7 cellular contexts compared by ENCODE assay signal in genomic region chr14:71147335-71147734, GRCh38.
DNase-seq lines count a peak whose midpoint lies in the region; ATAC-seq, FAIRE-seq and TF ChIP-seq lines count a peak whose summit lies in the region.
"Not testable (repeated sequence)": the region's sequence is repeated elsewhere in the genome, so short reads cannot be mapped to it uniquely, and the experiment has no call there.

No MANE protein-coding gene starts in this region.

- FAIRE-seq in HepG2 (lab: Jason Lieb, UNC), result not testable (repeated sequence)

- TF ChIP-seq RAD21 in HCT116 (IDR thresholded peaks at IDR 0.05; ENCODE audit: low read depth), result peak; percentile 38; the same call in 1 of the 2 replicates
- TF ChIP-seq RAD21 in HepG2 (CRISPR knock-in tag; IDR thresholded peaks at IDR 0.05), result not testable (repeated sequence)

- not testable (repeated sequence) for H2AFZ ChIP-seq in HCT116 (ENCODE audit: low read depth, low read length, poor library complexity, severe bottlenecking); HepG2 (ENCODE audit: low read length)

- not testable (repeated sequence) for H3K9me2 ChIP-seq in HCT116 (ENCODE audit: insufficient read depth)

- not testable (repeated sequence) for H3K4me2 ChIP-seq in HCT116 (ENCODE audit: low read length); HepG2 (ENCODE audit: low read depth, low read length)

- H3K27ac ChIP-seq in HCT116 (ENCODE audit: low read depth, low read length); Panc1 (ENCODE audit: low read length); HepG2 (ENCODE audit: extremely low read length, insufficient read depth, low read length); testis: not testable (repeated sequence)

- H3K4me3 Mint-ChIP-seq in WTC11; dendritic cell treated with granulocyte-macrophage colony-stimulating factor and Interleukin-4, amounts not matched to agents 40 ng/mL and 50 ng/mL, for 4 days: not testable (repeated sequence)

- TF ChIP-seq POLR2A in HCT116 (IDR thresholded peaks at IDR 0.05; ENCODE audit: borderline replicate concordance, extremely low read depth, insufficient read depth, insufficient read length); HepG2 (IDR thresholded peaks at IDR 0.05; ENCODE audit: insufficient read depth in 1 of 2, low read depth in 2 of 2, low read length in 2 of 2); testis (IDR thresholded peaks at IDR 0.05): not testable (repeated sequence)

- TF ChIP-seq CTCF in GM13977 (IDR thresholded peaks at IDR 0.05; ENCODE audit: extremely low read depth, insufficient read depth, missing control alignments) (peak; percentile 4), HCT116 (IDR thresholded peaks at IDR 0.05 in 2 of 3, conservative IDR thresholded peaks at IDR 0.05 in 1 of 3; ENCODE audit: borderline replicate concordance in 1 of 3, insufficient read depth in 1 of 3, low read depth in 2 of 3, low read length in 2 of 3) (0 out of 6 replicates have a peak, but pooled peaks of 1 of the 3 experiments have one; percentile 8), Panc1 (IDR thresholded peaks at IDR 0.05) (peak; percentile 20; the same call in 1 of the 2 replicates), testis (IDR thresholded peaks at IDR 0.05) (peak in 1 of 3 experiments; percentile 15)
- TF ChIP-seq CTCF in WTC11 (IDR thresholded peaks at IDR 0.05); HepG2 (CRISPR knock-in tag; IDR thresholded peaks at IDR 0.05): not testable (repeated sequence)

- not testable (repeated sequence) for H3K4me3 ChIP-seq in HCT116 (replicated peaks in 1 of 2; ENCODE audit: low read depth in 1 of 2, low read length in 2 of 2); Panc1 (ENCODE audit: low read depth in 2 of 2, low read length in 2 of 2); HepG2 (replicated peaks in 1 of 3; ENCODE audit: insufficient read depth in 1 of 3, low read depth in 2 of 3, low read length in 3 of 3); testis

- RAD21 ChIA-PET in HCT116 (lab: Charles Lee; ENCODE audit: low non-redundant PET in 1 of 2, low total read pairs in 2 of 2, uncharacterized antibody in 2 of 2, unreplicated experiment in 2 of 2), result not testable (repeated sequence)

- CTCF ChIA-PET in HCT116 (lab: Charles Lee); WTC11 (lab: Charles Lee); HepG2 (lab: Yijun Ruan, JAX; ENCODE audit: low intra/inter-chr PET ratio, low total read pairs): not testable (repeated sequence)
- CTCF ChIA-PET in Panc1 (lab: Charles Lee), result interaction anchor here (0.5 kb wide), 1 partner anchor 300 kb away, joined by 4 read pairs; no protein-coding TSS in a partner anchor

- not testable (repeated sequence) for H3K4me1 Mint-ChIP-seq in WTC11
- H3K4me1 Mint-ChIP-seq in dendritic cell treated with granulocyte-macrophage colony-stimulating factor and Interleukin-4, amounts not matched to agents 40 ng/mL and 50 ng/mL, for 4 days (ENCODE audit: low read depth), result peaks cover 36% of the 10 kb centered on the region

- intact Hi-C loops in HCT116 (cut with micrococcal nuclease); dendritic cell treated with granulocyte-macrophage colony-stimulating factor and Interleukin-4, amounts not matched to agents 40 ng/mL and 50 ng/mL, for 4 days (cut with micrococcal nuclease); HepG2 (cut with micrococcal nuclease; ENCODE audit: unreplicated experiment); testis (cut with DNase I; ENCODE audit: low total_unique reads): not testable (repeated sequence)
- intact Hi-C loops in Panc1 (cut with micrococcal nuclease; ENCODE audit: unreplicated experiment), result loop anchor here (10.0 kb wide), 1 partner anchor 167 kb away; no protein-coding TSS in a partner anchor

- peaks cover 42% of the 10 kb centered on the region for H3K36me3 Mint-ChIP-seq in WTC11
- not testable (repeated sequence) for H3K36me3 Mint-ChIP-seq in dendritic cell treated with granulocyte-macrophage colony-stimulating factor and Interleukin-4, amounts not matched to agents 40 ng/mL and 50 ng/mL, for 4 days (ENCODE audit: low read depth)

- not testable (repeated sequence) for ATAC-seq in HCT116, Panc1, WTC11, HepG2

- H3K27me3 ChIP-seq in HCT116 (ENCODE audit: insufficient read depth, low read length); Panc1 (ENCODE audit: control insufficient read depth, insufficient read depth, low read length); HepG2 (ENCODE audit: control insufficient read depth in 1 of 2, insufficient read depth in 2 of 2, low read length in 2 of 2); testis: not testable (repeated sequence)

- not testable (repeated sequence) for H4K20me1 ChIP-seq in HCT116 (ENCODE audit: insufficient read depth); HepG2 (ENCODE audit: insufficient read depth, low read length)

- H3K27me3 Mint-ChIP-seq in WTC11 (ENCODE audit: low read depth), result peaks cover 15% of the 10 kb centered on the region
- H3K27me3 Mint-ChIP-seq in dendritic cell treated with granulocyte-macrophage colony-stimulating factor and Interleukin-4, amounts not matched to agents 40 ng/mL and 50 ng/mL, for 4 days, result not testable (repeated sequence)

- H3K36me3 ChIP-seq in HCT116 (ENCODE audit: control insufficient read depth in 1 of 2, insufficient read depth in 2 of 2, low read length in 2 of 2); Panc1 (ENCODE audit: control insufficient read depth, insufficient read depth, low read length); HepG2 (replicated peaks in 1 of 2; ENCODE audit: control insufficient read depth in 1 of 2, insufficient read depth in 2 of 2, low read length in 2 of 2); testis (ENCODE audit: low read depth, missing control alignments): not testable (repeated sequence)

- WGBS in HepG2 (ENCODE audit: low lambda C conversion rate), result 65% methylated on average over 5 of the region's 7 CpGs
- 63 to 80% methylated on average over 7 of the region's 7 CpGs for WGBS in testis, 2 donors

- H3K79me2 ChIP-seq in HCT116 (ENCODE audit: insufficient read depth, low read length); HepG2 (ENCODE audit: insufficient read depth, low read length): not testable (repeated sequence)

- peaks cover 58% of the 10 kb centered on the region for H3K9me3 Mint-ChIP-seq in WTC11
- H3K9me3 Mint-ChIP-seq in dendritic cell treated with granulocyte-macrophage colony-stimulating factor and Interleukin-4, amounts not matched to agents 40 ng/mL and 50 ng/mL, for 4 days, result peaks cover 32% of the 10 kb centered on the region

- not testable (repeated sequence) for H3K9ac ChIP-seq in HCT116 (ENCODE audit: low read length); HepG2 (ENCODE audit: insufficient read depth, low read depth, low read length)

- in situ Hi-C loops in GM13977 (cut with MboI; ENCODE audit: low pct_unique_long_range_greater_than_20kb, low sequenced_read_pairs, unreplicated experiment); Panc1 (cut with HindIII; ENCODE audit: low pct_unique_long_range_greater_than_20kb, low sequenced_read_pairs); HepG2 (cut with HindIII; ENCODE audit: extremely low pct_ligation_motif_present, low pct_unique_long_range_greater_than_20kb): not testable (repeated sequence)

- H3K27ac Mint-ChIP-seq in WTC11, result not testable (repeated sequence)
- H3K27ac Mint-ChIP-seq in dendritic cell treated with granulocyte-macrophage colony-stimulating factor and Interleukin-4, amounts not matched to agents 40 ng/mL and 50 ng/mL, for 4 days, result peak overlapping the region; percentile 62

- not testable (repeated sequence) for BruUV-seq in HCT116 (replicated peaks; lab: Mats Ljungman, UMichigan); Panc1 (replicated peaks; lab: Mats Ljungman, UMichigan); HepG2 (replicated peaks; lab: Mats Ljungman, UMichigan)

- not testable (repeated sequence) for DNase-seq in GM13977 (ENCODE audit: low spot score); HCT116 (ENCODE audit: low read depth, low spot score); Panc1 (ENCODE audit: low read depth, low spot score); HepG2 (ENCODE audit: low spot score)
- DNase-seq in WTC11 (ENCODE audit: low spot score) (peak; percentile 25), testis (peak; percentile 70)

- not testable (repeated sequence) for H3K4me1 ChIP-seq in HCT116 (ENCODE audit: control insufficient read depth in 1 of 2, insufficient read depth in 2 of 2, low read length in 2 of 2); Panc1 (ENCODE audit: control insufficient read depth, insufficient read depth, low read length); testis
- H3K4me1 ChIP-seq in HepG2 (ENCODE audit: insufficient read depth, low read length), result peaks cover 32% of the 10 kb centered on the region

- POLR2A ChIA-PET in HCT116 (lab: Charles Lee); Panc1 (lab: Charles Lee); WTC11 (lab: Charles Lee); HepG2 (lab: Yijun Ruan, JAX): not testable (repeated sequence)

- H3K9me3 ChIP-seq in HCT116 (ENCODE audit: control insufficient read depth in 1 of 2, insufficient read depth in 1 of 2, low read depth in 1 of 2, low read length in 2 of 2); Panc1 (ENCODE audit: control insufficient read depth, insufficient read depth, low read depth, low read length); testis: not testable (repeated sequence)
- peaks cover 34% of the 10 kb centered on the region for H3K9me3 ChIP-seq in HepG2 (ENCODE audit: low read length)

- TF ChIP-seq EP300 in HepG2 (IDR thresholded peaks at IDR 0.05; ENCODE audit: low read depth in 2 of 2, low read length in 2 of 2); HepG2 (CRISPR knock-in tag; IDR thresholded peaks at IDR 0.05; ENCODE audit: borderline replicate concordance): not testable (repeated sequence)

TF ChIP-seq in HepG2, 621 proteins besides CTCF, POLR2A, EP300 and RAD21 (continues in another document):
- peak; percentile 34; the same call in 1 of the 2 replicates for TF ChIP-seq STAG1 (CRISPR knock-in tag; IDR thresholded peaks at IDR 0.05)
